ENCODE assay signal across 8 cellular contexts in genomic region chr1:205680073-205680851, GRCh38. TPM values are rescaled to one million over a fixed set of nuclear protein-coding genes. Genes with fewer than 3 reads are reported as not detected.
DNase-seq lines count a peak whose midpoint lies in the region; ATAC-seq and TF ChIP-seq lines count a peak whose summit lies in the region.

SLC45A3 (minus strand) TSS chr1:205680509; CDS start chr1:205664656, 15,853 bp downstream.

- H3K4me3 ChIP-seq in HUES64 (ENCODE audit: low read length) (peak within 1 kb of the TSS; percentile 79), mesendoderm (ENCODE audit: low read length) (peak within 1 kb of the TSS; percentile 66)

- H3K36me3 Mint-ChIP-seq in WTC11: no peaks in the 10 kb centered on the region

- peaks cover 7% of the 10 kb centered on the region for H3K27me3 Mint-ChIP-seq in WTC11 (ENCODE audit: low read depth)

- peaks cover 4% of the 10 kb centered on the region for H3K79me1 ChIP-seq in mesendoderm (ENCODE audit: low read length)

- H3K4me3 Mint-ChIP-seq in WTC11: peak within 1 kb of the TSS; percentile 77

- H3K56ac ChIP-seq in mesendoderm (ENCODE audit: low read length): peak within 1 kb of the TSS; percentile 90

- no peak within 1 kb of the TSS for H2BK5ac ChIP-seq in mesendoderm (ENCODE audit: low read length)

- POLR2A ChIA-PET in WTC11 (lab: Charles Lee): interaction anchor here (0.8 to 1.4 kb wide), 3 partner anchors 10 to 50 kb away, joined by 3 to 4 read pairs (median 3); no protein-coding TSS in a partner anchor

- H3K27ac ChIP-seq in HUES64 (ENCODE audit: low read depth, low read length) (0 out of 2 replicates have a peak within 1 kb of the TSS, but pooled peaks have one; percentile 14), mesendoderm (ENCODE audit: low read depth, low read length) (peak within 1 kb of the TSS; percentile 17)

- H3K4me2 ChIP-seq in mesendoderm (ENCODE audit: low read length): peak within 1 kb of the TSS; percentile 83

- H3K4me1 ChIP-seq in HUES64 (ENCODE audit: insufficient read depth, low read length) (peaks cover 27% of the 10 kb centered on the region), mesendoderm (ENCODE audit: control insufficient read depth, low read depth, low read length) (peaks cover 7% of the 10 kb centered on the region)

- peak within 1 kb of the TSS; percentile 3 for H4K8ac ChIP-seq in mesendoderm (ENCODE audit: low read depth, low read length)

- H3K79me2 ChIP-seq in mesendoderm (ENCODE audit: control insufficient read depth, insufficient read depth, low read length): no peaks in the 10 kb centered on the region

- under 1% methylated on average over 80 of the region's 86 CpGs for WGBS in HUES64
- no CpG with 5 or more reads among the region's 86 CpGs for WGBS in mesendoderm (ENCODE audit: extremely low coverage, insufficient coverage, low lambda C conversion rate)

- peak within 1 kb of the TSS; percentile 5 for H3K4ac ChIP-seq in mesendoderm (ENCODE audit: low read depth, low read length)

- peak; percentile 19 for DNase-seq in EH (ENCODE audit: low read depth)
- DNase-seq in WTC11 (ENCODE audit: low spot score): peak; percentile 65
- peak; percentile 73 for DNase-seq in ecto neural progenitor cell (ENCODE audit: low spot score)
- DNase-seq in mesendoderm: no peak
- peak; percentile 19 for DNase-seq in stimulated activated CD8-positive, alpha-beta memory T cell treated with anti-CD3 and anti-CD28 coated beads, Interleukin-7, amount 100 ng/mL, for 24 hours (ENCODE audit: low read depth)
- no peak for DNase-seq in NK-92 (lab: John Stamatoyannopoulos, UW; ENCODE audit: unreplicated experiment)

- peaks cover 49% of the 10 kb centered on the region for H3K4me1 Mint-ChIP-seq in WTC11

- H3K27me3 ChIP-seq in HUES64 (ENCODE audit: insufficient read depth, low read length) (peaks cover 6% of the 10 kb centered on the region), mesendoderm (ENCODE audit: insufficient read depth, low read length, poor library complexity) (no peaks in the 10 kb centered on the region)

- H2BK15ac ChIP-seq in mesendoderm (replicated peaks; ENCODE audit: low read depth): no peak within 1 kb of the TSS

- H3K23ac ChIP-seq in mesendoderm (ENCODE audit: low read length): no peak within 1 kb of the TSS

- TF ChIP-seq CTCF in WTC11 (IDR thresholded peaks at IDR 0.05): no peak

- H3K36me3 ChIP-seq in HUES64 (ENCODE audit: insufficient read depth, low read length): no peaks in the 10 kb centered on the region
- H3K36me3 ChIP-seq in mesendoderm (ENCODE audit: control insufficient read depth, insufficient read depth, low read length): no peaks in the 10 kb centered on the region

- no peak within 1 kb of the TSS for H2BK120ac ChIP-seq in mesendoderm (ENCODE audit: low read depth, low read length)

- CTCF ChIA-PET in WTC11 (lab: Charles Lee): interaction anchor here (0.6 to 19.0 kb wide), 17 partner anchors 8 to 423 kb away, joined by 3 to 307 read pairs (median 5); no protein-coding TSS in a partner anchor

- peak within 1 kb of the TSS; percentile 83 for H3K18ac ChIP-seq in mesendoderm (ENCODE audit: low read length)

- H3K27ac Mint-ChIP-seq in WTC11: no peak within 1 kb of the TSS

- H3K9me3 Mint-ChIP-seq in WTC11: no peaks in the 10 kb centered on the region

- H2AK5ac ChIP-seq in mesendoderm (ENCODE audit: low read length): no peak within 1 kb of the TSS

- H4K5ac ChIP-seq in mesendoderm (ENCODE audit: low read length): no peak within 1 kb of the TSS

- no peaks in the 10 kb centered on the region for H3K9me3 ChIP-seq in HUES64 (ENCODE audit: insufficient read depth, low read depth, low read length)

- ATAC-seq in WTC11: peak; percentile 60
- no peak for ATAC-seq in GM21825 (IDR thresholded peaks at IDR 0.05; ENCODE audit: unreplicated experiment)

- H3K9ac ChIP-seq in HUES64 (ENCODE audit: low read depth, low read length): peak within 1 kb of the TSS; percentile 69
- H3K9ac ChIP-seq in mesendoderm (ENCODE audit: low read length): peak within 1 kb of the TSS; percentile 81

TF ChIP-seq in WTC11, 78 proteins besides CTCF, POLR2A, EP300 and RAD21:
- 0 out of 2 replicates have a peak, but pooled peaks have one; percentile 15 for TF ChIP-seq FOXP4 (CRISPR knock-in tag; IDR thresholded peaks at IDR 0.05)
- peak; percentile 59; the same call in 1 of the 2 replicates for TF ChIP-seq ARID4B (CRISPR knock-in tag; IDR thresholded peaks at IDR 0.05; ENCODE audit: borderline replicate concordance)
- no peak for TF ChIP-seq EMX1 (CRISPR knock-in tag; IDR thresholded peaks at IDR 0.05)
- TF ChIP-seq FOXP1 (CRISPR knock-in tag; IDR thresholded peaks at IDR 0.05; ENCODE audit: borderline replicate concordance): peak; percentile 53; the same call in 1 of the 2 replicates
- TF ChIP-seq ETV6 (CRISPR knock-in tag; IDR thresholded peaks at IDR 0.05): peak; percentile 75; the same call in 1 of the 2 replicates
- TF ChIP-seq MAX (CRISPR knock-in tag; IDR thresholded peaks at IDR 0.05): no peak
- peak; percentile 47; the same call in 1 of the 2 replicates for TF ChIP-seq E2F5 (CRISPR knock-in tag; IDR thresholded peaks at IDR 0.05)

RNA-seq across cellular contexts. Expression of gene SLC45A3, which starts in this region (rescaled TPM):
- polyA plus RNA-seq in HUES64 (2013, experiment 1 of 2): 7.0 TPM
- polyA plus RNA-seq in HUES64 (2013, experiment 2 of 2): 7.9 TPM
- total RNA-seq in WTC11 (2021): 14.8 to 15.2 TPM (median 15.0 TPM) in 3 replicates
- 6.1 TPM for polyA plus RNA-seq in mesendoderm (2013, experiment 1 of 2)
- 6.4 TPM for polyA plus RNA-seq in mesendoderm (2013, experiment 2 of 2)

Comparison
In these comparisons a context has a peak if more than half of its experiments do, and no peak if none do; other contexts are left out.
1. DNase-seq: peak in EH (single experiment), WTC11 (single experiment), ecto neural progenitor cell (single experiment) and stimulated activated CD8-positive, alpha-beta memory T cell treated with anti-CD3 and anti-CD28 coated beads, Interleukin-7, amount 100 ng/mL, for 24 hours (single experiment); none in mesendoderm (single experiment) and NK-92 (single experiment).